ENCODE assay signal across 1 cellular context in the genomic region with DNA sequence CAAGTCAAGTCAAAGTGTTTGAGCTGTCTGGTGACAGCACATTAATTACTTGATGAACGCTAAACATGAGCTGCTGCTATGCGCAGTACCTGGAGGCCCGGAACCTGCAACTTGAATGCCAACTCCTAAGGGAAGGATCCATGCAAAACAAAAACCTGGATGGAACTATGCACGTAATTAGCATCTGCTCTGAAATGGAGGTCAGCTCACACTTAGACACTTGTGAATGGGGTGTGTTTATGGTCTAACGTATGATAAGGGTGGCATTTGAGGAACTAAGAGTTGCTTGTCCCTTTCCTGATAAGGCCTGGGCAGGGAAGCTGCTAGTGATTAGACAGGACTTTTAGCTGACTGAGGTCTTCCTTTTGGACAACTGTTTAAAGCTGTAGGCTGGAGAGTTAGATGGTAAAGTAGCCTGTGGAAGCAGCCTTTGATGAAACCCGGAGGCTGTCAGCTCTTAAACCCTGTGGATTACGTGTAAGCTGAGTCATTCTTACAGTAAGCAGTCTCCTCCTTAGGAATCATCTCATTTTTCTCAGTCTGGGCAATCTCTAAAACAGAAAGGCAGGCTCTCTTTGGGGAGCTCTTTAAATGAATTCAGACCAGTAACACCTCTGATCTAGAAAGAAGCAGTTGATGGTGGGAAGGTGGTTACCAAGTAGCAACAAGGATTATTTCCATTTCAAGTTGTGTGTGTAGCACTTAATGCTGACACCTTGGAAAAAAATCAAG.
TF ChIP-seq lines count a peak whose summit lies in the region.

No MANE protein-coding gene starts in this region.

TF ChIP-seq in K562, 482 proteins besides CTCF, POLR2A, EP300 and RAD21 (continued from another document and continues in another):
- no peak for TF ChIP-seq BMI1 (IDR thresholded peaks at IDR 0.05; ENCODE audit: low read length)
- TF ChIP-seq FOXA3 (CRISPR knock-in tag; conservative IDR thresholded peaks at IDR 0.05 in 1 of 2, IDR thresholded peaks at IDR 0.05 in 1 of 2) = no peak
- peak; percentile 89 for TF ChIP-seq MEIS2 (IDR thresholded peaks at IDR 0.05; ENCODE audit: partially characterized antibody)
- peak; percentile 96 for TF ChIP-seq STAT5A (IDR thresholded peaks at IDR 0.05; ENCODE audit: borderline replicate concordance, low read length)
- TF ChIP-seq ZNF511 (CRISPR knock-in tag; IDR thresholded peaks at IDR 0.05) = no peak
- TF ChIP-seq ZNF133 (CRISPR knock-in tag; IDR thresholded peaks at IDR 0.05) = no peak
- TF ChIP-seq GATAD2A (IDR thresholded peaks at IDR 0.05) = peak; percentile 99
- TF ChIP-seq, protein P1, sequence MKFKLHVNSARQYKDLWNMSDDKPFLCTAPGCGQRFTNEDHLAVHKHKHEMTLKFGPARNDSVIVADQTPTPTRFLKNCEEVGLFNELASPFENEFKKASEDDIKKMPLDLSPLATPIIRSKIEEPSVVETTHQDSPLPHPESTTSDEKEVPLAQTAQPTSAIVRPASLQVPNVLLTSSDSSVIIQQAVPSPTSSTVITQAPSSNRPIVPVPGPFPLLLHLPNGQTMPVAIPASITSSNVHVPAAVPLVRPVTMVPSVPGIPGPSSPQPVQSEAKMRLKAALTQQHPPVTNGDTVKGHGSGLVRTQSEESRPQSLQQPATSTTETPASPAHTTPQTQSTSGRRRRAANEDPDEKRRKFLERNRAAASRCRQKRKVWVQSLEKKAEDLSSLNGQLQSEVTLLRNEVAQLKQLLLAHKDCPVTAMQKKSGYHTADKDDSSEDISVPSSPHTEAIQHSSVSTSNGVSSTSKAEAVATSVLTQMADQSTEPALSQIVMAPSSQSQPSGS (CRISPR knock-in tag; IDR thresholded peaks at IDR 0.05) = no peak
- no peak for TF ChIP-seq POLR3A (IDR thresholded peaks at IDR 0.05; ENCODE audit: borderline replicate concordance, extremely low read depth, insufficient read depth, insufficient read length)
- peak; percentile 15 for TF ChIP-seq ASH1L (IDR thresholded peaks at IDR 0.05; ENCODE audit: borderline replicate concordance, low read depth, partially characterized antibody)
- peak; percentile 98 for TF ChIP-seq CCNT2 (IDR thresholded peaks at IDR 0.05; ENCODE audit: borderline replicate concordance, extremely low read depth, insufficient read length, low read depth, low read length)
- peak; percentile 67; the same call in 1 of the 2 replicates for TF ChIP-seq PHF21A (IDR thresholded peaks at IDR 0.05; ENCODE audit: borderline replicate concordance, low read depth)
- TF ChIP-seq, protein P2, sequence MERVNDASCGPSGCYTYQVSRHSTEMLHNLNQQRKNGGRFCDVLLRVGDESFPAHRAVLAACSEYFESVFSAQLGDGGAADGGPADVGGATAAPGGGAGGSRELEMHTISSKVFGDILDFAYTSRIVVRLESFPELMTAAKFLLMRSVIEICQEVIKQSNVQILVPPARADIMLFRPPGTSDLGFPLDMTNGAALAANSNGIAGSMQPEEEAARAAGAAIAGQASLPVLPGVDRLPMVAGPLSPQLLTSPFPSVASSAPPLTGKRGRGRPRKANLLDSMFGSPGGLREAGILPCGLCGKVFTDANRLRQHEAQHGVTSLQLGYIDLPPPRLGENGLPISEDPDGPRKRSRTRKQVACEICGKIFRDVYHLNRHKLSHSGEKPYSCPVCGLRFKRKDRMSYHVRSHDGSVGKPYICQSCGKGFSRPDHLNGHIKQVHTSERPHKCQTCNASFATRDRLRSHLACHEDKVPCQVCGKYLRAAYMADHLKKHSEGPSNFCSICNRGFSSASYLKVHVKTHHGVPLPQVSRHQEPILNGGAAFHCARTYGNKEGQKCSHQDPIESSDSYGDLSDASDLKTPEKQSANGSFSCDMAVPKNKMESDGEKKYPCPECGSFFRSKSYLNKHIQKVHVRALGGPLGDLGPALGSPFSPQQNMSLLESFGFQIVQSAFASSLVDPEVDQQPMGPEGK (CRISPR knock-in tag; IDR thresholded peaks at IDR 0.05; ENCODE audit: borderline replicate concordance) = no peak
- TF ChIP-seq, protein P3, sequence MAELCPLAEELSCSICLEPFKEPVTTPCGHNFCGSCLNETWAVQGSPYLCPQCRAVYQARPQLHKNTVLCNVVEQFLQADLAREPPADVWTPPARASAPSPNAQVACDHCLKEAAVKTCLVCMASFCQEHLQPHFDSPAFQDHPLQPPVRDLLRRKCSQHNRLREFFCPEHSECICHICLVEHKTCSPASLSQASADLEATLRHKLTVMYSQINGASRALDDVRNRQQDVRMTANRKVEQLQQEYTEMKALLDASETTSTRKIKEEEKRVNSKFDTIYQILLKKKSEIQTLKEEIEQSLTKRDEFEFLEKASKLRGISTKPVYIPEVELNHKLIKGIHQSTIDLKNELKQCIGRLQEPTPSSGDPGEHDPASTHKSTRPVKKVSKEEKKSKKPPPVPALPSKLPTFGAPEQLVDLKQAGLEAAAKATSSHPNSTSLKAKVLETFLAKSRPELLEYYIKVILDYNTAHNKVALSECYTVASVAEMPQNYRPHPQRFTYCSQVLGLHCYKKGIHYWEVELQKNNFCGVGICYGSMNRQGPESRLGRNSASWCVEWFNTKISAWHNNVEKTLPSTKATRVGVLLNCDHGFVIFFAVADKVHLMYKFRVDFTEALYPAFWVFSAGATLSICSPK (IDR thresholded peaks at IDR 0.05; ENCODE audit: borderline replicate concordance) = no peak
- TF ChIP-seq ETV1 (tag; conservative IDR thresholded peaks at IDR 0.05; ENCODE audit: low read depth) = peak; percentile 75
- TF ChIP-seq HMGN3 (IDR thresholded peaks at IDR 0.05; ENCODE audit: borderline replicate concordance, extremely low read depth, insufficient read length, low read depth, low read length) = peak; percentile 94
- no peak for TF ChIP-seq BRF1 (IDR thresholded peaks at IDR 0.05; ENCODE audit: borderline replicate concordance, extremely low read depth, insufficient read length)
- peak; percentile 81; the same call in 1 of the 2 replicates for TF ChIP-seq ZNF274 (IDR thresholded peaks at IDR 0.05; ENCODE audit: borderline replicate concordance, low read depth, low read length)
- no peak for TF ChIP-seq ZBTB12 (CRISPR knock-in tag; IDR thresholded peaks at IDR 0.05)
- no peak for TF ChIP-seq NFIX (CRISPR knock-in tag; IDR thresholded peaks at IDR 0.05; ENCODE audit: low read depth)
- TF ChIP-seq ZNF780A (CRISPR knock-in tag; IDR thresholded peaks at IDR 0.05) = no peak
- TF ChIP-seq JUND (IDR thresholded peaks at IDR 0.05; ENCODE audit: borderline replicate concordance, low read depth, low read length) = peak; percentile 86
- TF ChIP-seq JUND (tag; IDR thresholded peaks at IDR 0.05; ENCODE audit: borderline replicate concordance, low read depth, low read length) = peak; percentile 87; the same call in 2 of the 3 replicates
- TF ChIP-seq, protein P4, sequence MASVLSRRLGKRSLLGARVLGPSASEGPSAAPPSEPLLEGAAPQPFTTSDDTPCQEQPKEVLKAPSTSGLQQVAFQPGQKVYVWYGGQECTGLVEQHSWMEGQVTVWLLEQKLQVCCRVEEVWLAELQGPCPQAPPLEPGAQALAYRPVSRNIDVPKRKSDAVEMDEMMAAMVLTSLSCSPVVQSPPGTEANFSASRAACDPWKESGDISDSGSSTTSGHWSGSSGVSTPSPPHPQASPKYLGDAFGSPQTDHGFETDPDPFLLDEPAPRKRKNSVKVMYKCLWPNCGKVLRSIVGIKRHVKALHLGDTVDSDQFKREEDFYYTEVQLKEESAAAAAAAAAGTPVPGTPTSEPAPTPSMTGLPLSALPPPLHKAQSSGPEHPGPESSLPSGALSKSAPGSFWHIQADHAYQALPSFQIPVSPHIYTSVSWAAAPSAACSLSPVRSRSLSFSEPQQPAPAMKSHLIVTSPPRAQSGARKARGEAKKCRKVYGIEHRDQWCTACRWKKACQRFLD (CRISPR knock-in tag; IDR thresholded peaks at IDR 0.05) = peak; percentile 96; the same call in 1 of the 2 replicates
- TF ChIP-seq MAFF (IDR thresholded peaks at IDR 0.05; ENCODE audit: low read length) = peak; percentile 70
- TF ChIP-seq EZH2 (IDR thresholded peaks at IDR 0.05; ENCODE audit: borderline replicate concordance, low read depth, low read length) = no peak
- no peak for TF ChIP-seq CHD7 (IDR thresholded peaks at IDR 0.05; ENCODE audit: low read depth, low read length)
- no peak for TF ChIP-seq ILF3 (IDR thresholded peaks at IDR 0.05; ENCODE audit: borderline replicate concordance)
- 0 out of 2 replicates have a peak, but pooled peaks have one; percentile 77 for TF ChIP-seq PYGO2 (tag; IDR thresholded peaks at IDR 0.05)
- peak; percentile 60; the same call in 1 of the 2 replicates for TF ChIP-seq ZNF584 (CRISPR knock-in tag; IDR thresholded peaks at IDR 0.05; ENCODE audit: low read depth)
- peak; percentile 86 for TF ChIP-seq SMAD3 (CRISPR knock-in tag; conservative IDR thresholded peaks at IDR 0.05)
- peak; percentile 67; the same call in 1 of the 2 replicates for TF ChIP-seq MYC (IDR thresholded peaks at IDR 0.05; ENCODE audit: low read depth, low read length)
- no peak for TF ChIP-seq MYC (CRISPR knock-in tag; IDR thresholded peaks at IDR 0.05; ENCODE audit: borderline replicate concordance, low read depth)
- TF ChIP-seq HLTF (IDR thresholded peaks at IDR 0.05) = peak; percentile 81
- peak; percentile 89; the same call in 1 of the 2 replicates for TF ChIP-seq HEY1 (CRISPR knock-in tag; IDR thresholded peaks at IDR 0.05; ENCODE audit: borderline replicate concordance)
